In genomic region chr5:112024769-112025168, GRCh38 we compare ENCODE assay signal across 17 cellular contexts.
"Had no signal": no experiment of that assay in that cellular context is flagged by ENCODE, and none has a peak within 500 bp of the region (broad histone marks: within the 10 kb centered on the region; RNA-seq: fewer than 3 reads in every experiment).

No MANE protein-coding gene starts in this region.

- H3K4me1 ChIP-seq: esophagus squamous epithelium had no signal

- H3K27ac ChIP-seq: coronary artery, esophagus squamous epithelium, VCaP had no signal

- H3K36me3 ChIP-seq: esophagus squamous epithelium had no signal

- H3K4me1 Mint-ChIP-seq: activated CD4-positive, alpha-beta T cell treated with anti-CD3 and anti-CD28 coated beads for 36 hours; activated CD8-positive, alpha-beta memory T cell treated with anti-CD3 and anti-CD28 coated beads, Interleukin-2, amount 10 ng/mL, durations not matched to agents 7 days and 5 days; stimulated activated effector memory CD8-positive, alpha-beta T cell treated with anti-CD3 and anti-CD28 coated beads, Interleukin-12 subunit alpha, Interleukin-12 subunit beta, amount 100 ng/mL, for 72 hours had no signal

- DNase-seq: activated CD4-positive, alpha-beta memory T cell treated with anti-CD3 and anti-CD28 coated beads for 36 hours; activated CD4-positive, alpha-beta T cell treated with anti-CD3 and anti-CD28 coated beads for 36 hours; activated CD8-positive, alpha-beta memory T cell treated with anti-CD3 and anti-CD28 coated beads, Interleukin-2, amount 10 ng/mL, durations not matched to agents 7 days and 5 days; activated naive CD4-positive, alpha-beta T cell treated with anti-CD3 and anti-CD28 coated beads for 36 hours; activated naive CD8-positive, alpha-beta T cell treated with anti-CD3 and anti-CD28 coated beads, Interleukin-2, amount 50 U/mL, for 24 hours; activated T-cell treated with anti-CD3 and anti-CD28 coated beads, Interleukin-2, amount 50 U/mL, for 1 hour; effector CD8-positive, alpha-beta T cell; esophagus squamous epithelium; head of caudate nucleus; nucleus accumbens; right cardiac atrium had no signal

- H3K4me3 ChIP-seq: coronary artery, esophagus squamous epithelium had no signal

- H3K4me3 Mint-ChIP-seq: activated CD4-positive, alpha-beta memory T cell treated with anti-CD3 and anti-CD28 coated beads for 36 hours; activated CD4-positive, alpha-beta T cell treated with anti-CD3 and anti-CD28 coated beads for 36 hours; activated CD8-positive, alpha-beta memory T cell treated with anti-CD3 and anti-CD28 coated beads, Interleukin-2, amount 10 ng/mL, durations not matched to agents 7 days and 5 days; activated naive CD4-positive, alpha-beta T cell treated with anti-CD3 and anti-CD28 coated beads for 36 hours; activated naive CD8-positive, alpha-beta T cell treated with anti-CD3 and anti-CD28 coated beads, Interleukin-2, amount 50 U/mL, for 24 hours; nephron; stimulated activated effector memory CD8-positive, alpha-beta T cell treated with anti-CD3 and anti-CD28 coated beads, Interleukin-12 subunit alpha, Interleukin-12 subunit beta, amount 100 ng/mL, for 72 hours had no signal

- H3K27ac Mint-ChIP-seq: activated CD4-positive, alpha-beta memory T cell treated with anti-CD3 and anti-CD28 coated beads for 36 hours; activated CD4-positive, alpha-beta T cell treated with anti-CD3 and anti-CD28 coated beads for 36 hours; activated CD8-positive, alpha-beta memory T cell treated with anti-CD3 and anti-CD28 coated beads, Interleukin-2, amount 10 ng/mL, durations not matched to agents 7 days and 5 days; activated naive CD4-positive, alpha-beta T cell treated with anti-CD3 and anti-CD28 coated beads for 36 hours; activated naive CD8-positive, alpha-beta T cell treated with anti-CD3 and anti-CD28 coated beads, Interleukin-2, amount 50 U/mL, for 24 hours; activated T-helper 2 cell treated with anti-CD3 and anti-CD28 coated beads, Interferon-gamma antibody, Interleukin-2, Interleukin-4, amounts not matched to agents 10 μg/mL and 5 μg/mL and 100 μg/mL, durations not matched to agents 14 hours and 24 hours and 36 hours; progenitor cell of endocrine pancreas; stimulated activated effector memory CD8-positive, alpha-beta T cell treated with anti-CD3 and anti-CD28 coated beads, Interleukin-12 subunit alpha, Interleukin-12 subunit beta, amount 100 ng/mL, for 72 hours had no signal

- ATAC-seq: activated CD4-positive, alpha-beta T cell treated with anti-CD3 and anti-CD28 coated beads for 36 hours; activated CD8-positive, alpha-beta memory T cell treated with anti-CD3 and anti-CD28 coated beads, Interleukin-2, amount 10 ng/mL, durations not matched to agents 7 days and 5 days; activated naive CD8-positive, alpha-beta T cell treated with anti-CD3 and anti-CD28 coated beads, Interleukin-2, amount 50 U/mL, for 24 hours; right cardiac atrium; stimulated activated effector memory CD8-positive, alpha-beta T cell treated with anti-CD3 and anti-CD28 coated beads, Interleukin-12 subunit alpha, Interleukin-12 subunit beta, amount 100 ng/mL, for 72 hours had no signal

- H3K27me3 ChIP-seq: esophagus squamous epithelium had no signal

- H3K9me3 Mint-ChIP-seq: activated CD4-positive, alpha-beta memory T cell treated with anti-CD3 and anti-CD28 coated beads for 36 hours; activated naive CD4-positive, alpha-beta T cell treated with anti-CD3 and anti-CD28 coated beads for 36 hours; activated T-helper 2 cell treated with anti-CD3 and anti-CD28 coated beads, Interferon-gamma antibody, Interleukin-2, Interleukin-4, amounts not matched to agents 10 μg/mL and 5 μg/mL and 100 μg/mL, durations not matched to agents 14 hours and 24 hours and 36 hours; stimulated activated effector memory CD8-positive, alpha-beta T cell treated with anti-CD3 and anti-CD28 coated beads, Interleukin-12 subunit alpha, Interleukin-12 subunit beta, amount 100 ng/mL, for 72 hours had no signal

- H3K36me3 Mint-ChIP-seq: activated CD4-positive, alpha-beta memory T cell treated with anti-CD3 and anti-CD28 coated beads for 36 hours; activated CD8-positive, alpha-beta memory T cell treated with anti-CD3 and anti-CD28 coated beads, Interleukin-2, amount 10 ng/mL, durations not matched to agents 7 days and 5 days; stimulated activated effector memory CD8-positive, alpha-beta T cell treated with anti-CD3 and anti-CD28 coated beads, Interleukin-12 subunit alpha, Interleukin-12 subunit beta, amount 100 ng/mL, for 72 hours had no signal

- H3K27me3 Mint-ChIP-seq: activated CD4-positive, alpha-beta memory T cell treated with anti-CD3 and anti-CD28 coated beads for 36 hours; activated CD4-positive, alpha-beta T cell treated with anti-CD3 and anti-CD28 coated beads for 36 hours; activated CD8-positive, alpha-beta memory T cell treated with anti-CD3 and anti-CD28 coated beads, Interleukin-2, amount 10 ng/mL, durations not matched to agents 7 days and 5 days; activated naive CD8-positive, alpha-beta T cell treated with anti-CD3 and anti-CD28 coated beads, Interleukin-2, amount 50 U/mL, for 24 hours; progenitor cell of endocrine pancreas had no signal
